ENCODE assay signal across 17 cellular contexts in genomic region chr9:27414215-27414731, GRCh38.
DNase-seq lines count a peak whose midpoint lies in the region; ATAC-seq and TF ChIP-seq lines count a peak whose summit lies in the region.
"Had no signal": no experiment of that assay in that cellular context is flagged by ENCODE, and none has a peak within 500 bp of the region (broad histone marks: within the 10 kb centered on the region; RNA-seq: fewer than 3 reads in every experiment).

No MANE protein-coding gene starts in this region.

- H3K9me3 Mint-ChIP-seq in nephron = peaks cover 8% of the 10 kb centered on the region
- H3K9me3 Mint-ChIP-seq in naive thymus-derived CD8-positive, alpha-beta T cell = peaks cover 0 to 9% (median 0%) of the 10 kb centered on the region in 9 donors
- H3K9me3 Mint-ChIP-seq: stimulated activated naive CD8-positive, alpha-beta T cell treated with anti-CD3 and anti-CD28 coated beads, Interleukin-15, amount 100 ng/mL, for 72 hours had no signal

- no peaks in the 10 kb centered on the region for H3K27me3 ChIP-seq in body of pancreas
- H3K27me3 ChIP-seq in heart left ventricle = no peaks in the 10 kb centered on the region
- H3K27me3 ChIP-seq in transverse colon = no peaks in the 10 kb centered on the region

- no peak overlapping the region for H3K4me3 ChIP-seq in body of pancreas
- peak overlapping the region in 5 of 12 donors; percentile 24 to 55 (median 49) for H3K4me3 ChIP-seq in heart left ventricle
- H3K4me3 ChIP-seq in transverse colon = peak overlapping the region in 1 of 4 donors; percentile 16

- peaks cover 36% of the 10 kb centered on the region for H3K4me1 Mint-ChIP-seq in nephron
- peaks cover 0 to 6% (median 0%) of the 10 kb centered on the region in 4 donors for H3K4me1 Mint-ChIP-seq in naive thymus-derived CD8-positive, alpha-beta T cell
- H3K4me1 Mint-ChIP-seq: CD8-positive, alpha-beta memory T cell; stimulated activated naive CD8-positive, alpha-beta T cell treated with anti-CD3 and anti-CD28 coated beads, Interleukin-15, amount 100 ng/mL, for 72 hours had no signal

- H3K27ac ChIP-seq in body of pancreas (peak overlapping the region; percentile 22 to 69 (median 50)), heart left ventricle (peak overlapping the region in 7 of 12 donors; percentile 20 to 40 (median 34)), transverse colon (peak overlapping the region; percentile 65 to 75 (median 70))
- H3K27ac ChIP-seq: parathyroid adenoma had no signal

- TF ChIP-seq POLR2A in body of pancreas (IDR thresholded peaks at IDR 0.05) (no peak), heart left ventricle (IDR thresholded peaks at IDR 0.05) (no peak), transverse colon (IDR thresholded peaks at IDR 0.05) (no peak)

- no peaks in the 10 kb centered on the region for H3K27me3 Mint-ChIP-seq in nephron (ENCODE audit: low read depth)
- peaks cover 0 to 1% (median 0%) of the 10 kb centered on the region in 5 donors for H3K27me3 Mint-ChIP-seq in naive thymus-derived CD8-positive, alpha-beta T cell
- H3K27me3 Mint-ChIP-seq: stimulated activated naive CD8-positive, alpha-beta T cell treated with anti-CD3 and anti-CD28 coated beads, Interleukin-15, amount 100 ng/mL, for 72 hours had no signal

- in situ Hi-C loops in transverse colon (cut with MboI; ENCODE audit: low pct_ligation_motif_present in 1 of 4, low pct_unique_long_range_greater_than_20kb in 1 of 4, low sequenced_read_pairs in 3 of 4) (no loop called here), KBM-7 (cut with MboI; ENCODE audit: low pct_unique_long_range_greater_than_20kb, low sequenced_read_pairs) (no loop called here)

- POLR2A ChIA-PET in naive thymus-derived CD8-positive, alpha-beta T cell (lab: Charles Lee) = no interaction called here

- H3K36me3 ChIP-seq in body of pancreas (replicated peaks in 1 of 2; ENCODE audit: insufficient read depth in 1 of 2, low read depth in 2 of 2) (no peaks in the 10 kb centered on the region), heart left ventricle (no peaks in the 10 kb centered on the region), transverse colon (no peaks in the 10 kb centered on the region)

- TF ChIP-seq EP300 in transverse colon (IDR thresholded peaks at IDR 0.05; ENCODE audit: low read depth) = no peak

- peak overlapping the region; percentile 76 to 82 (median 81) for H3K27ac Mint-ChIP-seq in nephron
- no peak overlapping the region for H3K27ac Mint-ChIP-seq in naive thymus-derived CD8-positive, alpha-beta T cell
- H3K27ac Mint-ChIP-seq: activated T-cell treated with anti-CD3 and anti-CD28 coated beads, Interleukin-2, amount 50 U/mL, for 72 hours; CD8-positive, alpha-beta memory T cell; stimulated activated naive CD8-positive, alpha-beta T cell treated with anti-CD3 and anti-CD28 coated beads, Interleukin-15, amount 100 ng/mL, for 72 hours had no signal

- H3K36me3 Mint-ChIP-seq in nephron (ENCODE audit: low read depth) = peaks cover 22% of the 10 kb centered on the region
- peaks cover 0 to 9% (median 7%) of the 10 kb centered on the region in 3 donors for H3K36me3 Mint-ChIP-seq in naive thymus-derived CD8-positive, alpha-beta T cell

- DNase-seq in body of pancreas (peak; percentile 34 to 73 (median 56)), heart left ventricle (peak; percentile 66 to 86 (median 74)), transverse colon (peak; percentile 48), HuH-7.5 (ENCODE audit: low spot score) (no peak), COR-L47 (lab: John Stamatoyannopoulos, UW) (no peak), KBM-7 (no peak)
- no peak for DNase-seq in naive thymus-derived CD8-positive, alpha-beta T cell
- DNase-seq: activated T-cell treated with anti-CD3 and anti-CD28 coated beads, Interleukin-2, amount 50 U/mL, for 72 hours; CD8-positive, alpha-beta memory T cell; Kasumi-1; NCI-H2029; NK-92 treated with Interleukin-12 subunit alpha and Interleukin-12 subunit beta, amount 100 ng/mL, for 24 hours; stimulated activated CD4-positive, alpha-beta T cell treated with anti-CD3 and anti-CD28 coated beads, Interleukin-4, amount 100 ng/mL, for 4 hours; stimulated activated naive CD8-positive, alpha-beta T cell treated with anti-CD3 and anti-CD28 coated beads, Interleukin-15, amount 100 ng/mL, for 72 hours; SW 1271 had no signal

- intact Hi-C loops in body of pancreas (cut with DNase I) = no loop called here
- intact Hi-C loops in heart left ventricle (cut with DNase I) = loop anchor here in 4 of 10 donors (5.0 to 10.0 kb wide), 4 partner anchors 47 to 118 kb away; partner anchors contain the start of gene MOB3B (in 1 of the 4)
- intact Hi-C loops in transverse colon (cut with DNase I; ENCODE audit: low total_unique reads) = no loop called here

- H3K4me3 Mint-ChIP-seq in nephron = peak overlapping the region in 2 of 3 experiments; percentile 24 to 61
- H3K4me3 Mint-ChIP-seq in naive thymus-derived CD8-positive, alpha-beta T cell = no peak overlapping the region
- H3K4me3 Mint-ChIP-seq: activated T-cell treated with anti-CD3 and anti-CD28 coated beads, Interleukin-2, amount 50 U/mL, for 72 hours; CD8-positive, alpha-beta memory T cell; stimulated activated naive CD8-positive, alpha-beta T cell treated with anti-CD3 and anti-CD28 coated beads, Interleukin-15, amount 100 ng/mL, for 72 hours had no signal

- H3K9me3 ChIP-seq in body of pancreas (no peaks in the 10 kb centered on the region), heart left ventricle (peaks cover 0 to 3% (median 0%) of the 10 kb centered on the region in 12 donors), transverse colon (no peaks in the 10 kb centered on the region)

- WGBS in body of pancreas, 2 donors = 18 to 26% methylated on average over 4 of the region's 4 CpGs
- 50 to 71% (median 62%) methylated on average over 4 of the region's 4 CpGs for WGBS in heart left ventricle, 4 donors
- WGBS in transverse colon (ENCODE audit: low coverage in 1 of 2), 2 donors = 19 to 44% methylated on average over 2 to 4 of the region's 4 CpGs

- TF ChIP-seq CTCF in body of pancreas (IDR thresholded peaks at IDR 0.05) (no peak), heart left ventricle (IDR thresholded peaks at IDR 0.05) (no peak), nephron (IDR thresholded peaks at IDR 0.05; ENCODE audit: unreplicated experiment in 3 of 3) (no peak), transverse colon (IDR thresholded peaks at IDR 0.05) (no peak)

- peaks cover 25% of the 10 kb centered on the region for H3K4me1 ChIP-seq in body of pancreas
- H3K4me1 ChIP-seq in heart left ventricle = peaks cover 0 to 26% (median 6%) of the 10 kb centered on the region in 12 donors
- H3K4me1 ChIP-seq in transverse colon = peaks cover 17 to 45% (median 20%) of the 10 kb centered on the region in 4 donors
- H3K4me1 ChIP-seq: parathyroid adenoma had no signal

- peak; percentile 98 for ATAC-seq in body of pancreas
- ATAC-seq in heart left ventricle = peak; percentile 56 to 93 (median 85)
- no peak for ATAC-seq in naive thymus-derived CD8-positive, alpha-beta T cell
- ATAC-seq: activated T-cell treated with anti-CD3 and anti-CD28 coated beads, Interleukin-2, amount 50 U/mL, for 72 hours; stimulated activated naive CD8-positive, alpha-beta T cell treated with anti-CD3 and anti-CD28 coated beads, Interleukin-15, amount 100 ng/mL, for 72 hours had no signal

Comparison
In these comparisons a context has a peak if more than half of its experiments do, and no peak if none do; other contexts are left out.
1. ATAC-seq: peak in body of pancreas (single experiment) and heart left ventricle (4 of 4); none in naive thymus-derived CD8-positive, alpha-beta T cell (0 of 2).
2. DNase-seq: peak in body of pancreas (4 of 4), heart left ventricle (5 of 5) and transverse colon (single experiment); none in HuH-7.5 (single experiment), naive thymus-derived CD8-positive, alpha-beta T cell (0 of 10), COR-L47 (single experiment) and KBM-7 (single experiment).
3. H3K27ac Mint-ChIP-seq: peak in nephron (3 of 3); none in naive thymus-derived CD8-positive, alpha-beta T cell (0 of 10).
4. H3K4me3 Mint-ChIP-seq: peak in nephron (2 of 3); none in naive thymus-derived CD8-positive, alpha-beta T cell (0 of 10).
5. Peak in every context shown above with its lines, with median percentiles within 50 percentile points of each other: H3K27ac ChIP-seq.